Comparison of ENCODE assay signal across 31 cellular contexts in the genomic region with DNA sequence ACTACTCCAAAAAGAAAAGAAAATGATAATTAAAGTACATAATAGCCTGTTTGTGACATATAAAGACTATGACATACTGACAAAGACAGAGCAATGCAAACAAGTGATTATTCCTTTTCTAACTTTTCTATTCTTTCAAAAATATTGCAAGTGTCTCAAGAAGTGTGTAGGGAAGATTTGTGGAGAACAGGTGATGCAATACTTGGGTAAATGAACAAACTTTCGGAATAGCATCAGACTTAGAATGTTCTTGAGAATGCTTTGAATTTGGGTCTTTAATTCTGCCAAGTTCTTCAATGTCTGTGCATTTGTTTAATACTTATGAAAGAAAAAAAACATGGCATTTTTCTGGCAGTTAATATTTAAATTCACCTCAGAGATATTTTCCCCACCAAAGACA. TPM values are rescaled to one million over a fixed set of nuclear protein-coding genes. Genes with fewer than 3 reads are reported as not detected.
"Had no signal": no experiment of that assay in that cellular context is flagged by ENCODE, and none has a peak within 500 bp of the region (broad histone marks: within the 10 kb centered on the region; RNA-seq: fewer than 3 reads in every experiment).

No MANE protein-coding gene starts in this region.

- H3K4me2 ChIP-seq: smooth muscle cell had no signal

- H3K27me3 ChIP-seq: neutrophil, pancreas, spleen, suprapubic skin, testis, tibial artery, transverse colon, upper lobe of right lung, uterus had no signal

- H3K4me3 ChIP-seq: pancreas, prostate gland, skin epidermis, smooth muscle cell, spleen, suprapubic skin, testis, tibial artery, transverse colon, upper lobe of right lung, uterus had no signal

- H3K9me3 ChIP-seq: neutrophil, pancreas, prostate gland, suprapubic skin, testis, tibial artery, transverse colon, upper lobe of right lung, uterus had no signal

- H3K27ac ChIP-seq: neutrophil, pancreas, prostate gland, skin epidermis, spleen, suprapubic skin, testis, tibial artery, transverse colon, upper lobe of right lung, uterus had no signal

- H3K4me1 ChIP-seq: pancreas, prostate gland, spleen, suprapubic skin, testis, tibial artery, transverse colon, upper lobe of right lung, uterus had no signal

- H3K36me3 ChIP-seq: neutrophil, pancreas, prostate gland, spleen, suprapubic skin, tibial artery, transverse colon, upper lobe of right lung, uterus had no signal

- FAIRE-seq: pancreas had no signal

- ATAC-seq: naive thymus-derived CD8-positive, alpha-beta T cell; natural killer cell treated with Interleukin-12 subunit alpha and Interleukin-12 subunit beta and Interleukin-15 and Interleukin-18, amount 100 ng/mL, for 72 hours; pancreas; right cardiac atrium; sciatic nerve; stimulated activated memory B cell treated with anti-CD40 and anti-IgM and Interleukin-4, amounts not matched to agents 10 μg/mL and 1 μg/mL and 100 μg/mL, for 72 hours; stimulated activated naive CD8-positive, alpha-beta T cell treated with anti-CD3 and anti-CD28 coated beads, Interleukin-15, amount 100 ng/mL, for 72 hours; stimulated activated naive CD8-positive, alpha-beta T cell treated with anti-CD3 and anti-CD28 coated beads, Interleukin-15, Interleukin-2, amounts not matched to agents 100 U/mL and 50 U/mL, for 24 hours; upper lobe of right lung had no signal

- DNase-seq: naive thymus-derived CD8-positive, alpha-beta T cell; nephron progenitor cell; nucleus accumbens; pancreas; right cardiac atrium; spleen; stimulated activated CD4-positive, alpha-beta T cell treated with anti-CD3 and anti-CD28 coated beads, Interleukin-12 subunit alpha, Interleukin-12 subunit beta, amount 100 ng/mL, for 4 hours; stimulated activated CD4-positive, alpha-beta T cell treated with anti-CD3 and anti-CD28 coated beads, Interleukin-1b, Interleukin-23, amount 100 ng/mL, for 48 hours; stimulated activated CD4-positive, alpha-beta T cell treated with anti-CD3 and anti-CD28 coated beads, Interleukin-4, amount 100 ng/mL, for 1 hour; stimulated activated CD4-positive, alpha-beta T cell treated with anti-CD3 and anti-CD28 coated beads, Interleukin-4, amount 100 ng/mL, for 4 hours; stimulated activated CD8-positive, alpha-beta memory T cell treated with anti-CD3 and anti-CD28 coated beads, Interleukin-4, amount 100 ng/mL, for 48 hours; stimulated activated naive CD4-positive, alpha-beta T cell; stimulated activated naive CD8-positive, alpha-beta T cell treated with anti-CD3 and anti-CD28 coated beads, Interleukin-15, amount 100 ng/mL, for 72 hours; stimulated activated naive CD8-positive, alpha-beta T cell treated with anti-CD3 and anti-CD28 coated beads, Interleukin-15, Interleukin-2, amounts not matched to agents 100 U/mL and 50 U/mL, for 24 hours; substantia nigra; testis; tibial artery; transverse colon; upper lobe of right lung; uterus had no signal

RNA-seq across cellular contexts. Expression of a gene that starts 40.0 kb away (rescaled TPM):
- total RNA-seq: naive thymus-derived CD8-positive, alpha-beta T cell; natural killer cell treated with Interleukin-12 subunit alpha and Interleukin-12 subunit beta and Interleukin-15 and Interleukin-18, amount 100 ng/mL, for 72 hours; neural crest cell; osteocyte; pulmonary artery endothelial cell; smooth muscle cell; spleen; suprapubic skin; upper lobe of right lung had no signal
- polyA plus RNA-seq: naive thymus-derived CD8-positive, alpha-beta T cell had no signal
